21 cellular contexts compared by ENCODE assay signal in genomic region chr10:77842652-77843212, GRCh38.
"Had no signal": no experiment of that assay in that cellular context is flagged by ENCODE, and none has a peak within 500 bp of the region (broad histone marks: within the 10 kb centered on the region; RNA-seq: fewer than 3 reads in every experiment).

No MANE protein-coding gene starts in this region.

- H3K36me3 Mint-ChIP-seq: activated naive CD8-positive, alpha-beta T cell treated with anti-CD3 and anti-CD28 coated beads for 36 hours; naive thymus-derived CD4-positive, alpha-beta T cell had no signal

- H3K36me3 ChIP-seq: colonic mucosa had no signal

- H3K9me3 ChIP-seq: colonic mucosa, right atrium auricular region, suprapubic skin, upper lobe of right lung had no signal

- H3K27me3 ChIP-seq: colonic mucosa, foreskin keratinocyte, right atrium auricular region, suprapubic skin, upper lobe of right lung had no signal

- H3K9me3 Mint-ChIP-seq: activated CD4-positive, alpha-beta T cell treated with anti-CD3 and anti-CD28 coated beads, Interleukin-2, amount 10 ng/mL, durations not matched to agents 7 days and 5 days; activated naive CD8-positive, alpha-beta T cell treated with anti-CD3 and anti-CD28 coated beads for 36 hours; activated T-cell treated with anti-CD3 and anti-CD28 coated beads, Interleukin-2, amount 50 U/mL, for 72 hours; brain; WTC11 had no signal

- H3K4me3 ChIP-seq: colonic mucosa, right atrium auricular region, skin epidermis, suprapubic skin, upper lobe of right lung had no signal

- H3K4me3 Mint-ChIP-seq: activated CD4-positive, alpha-beta T cell treated with anti-CD3 and anti-CD28 coated beads, Interleukin-2, amount 10 ng/mL, durations not matched to agents 7 days and 5 days; activated naive CD8-positive, alpha-beta T cell treated with anti-CD3 and anti-CD28 coated beads for 36 hours; activated T-cell treated with anti-CD3 and anti-CD28 coated beads, Interleukin-2, amount 50 U/mL, for 72 hours; brain; naive thymus-derived CD4-positive, alpha-beta T cell; WTC11 had no signal

- H3K27ac ChIP-seq: foreskin keratinocyte, right atrium auricular region, skin epidermis, suprapubic skin, upper lobe of right lung had no signal

- H3K27me3 Mint-ChIP-seq: activated CD4-positive, alpha-beta T cell treated with anti-CD3 and anti-CD28 coated beads, Interleukin-2, amount 10 ng/mL, durations not matched to agents 7 days and 5 days; activated naive CD8-positive, alpha-beta T cell treated with anti-CD3 and anti-CD28 coated beads for 36 hours; naive thymus-derived CD4-positive, alpha-beta T cell had no signal

- ATAC-seq: foreskin keratinocyte; left lobe of liver; naive thymus-derived CD4-positive, alpha-beta T cell; stimulated activated naive CD8-positive, alpha-beta T cell treated with anti-CD3 and anti-CD28 coated beads, Interleukin-15, Interleukin-2, amounts not matched to agents 100 U/mL and 50 U/mL, for 24 hours; upper lobe of right lung; WTC11 had no signal

- H3K27ac Mint-ChIP-seq: activated CD4-positive, alpha-beta T cell treated with anti-CD3 and anti-CD28 coated beads, Interleukin-2, amount 10 ng/mL, durations not matched to agents 7 days and 5 days; activated naive CD8-positive, alpha-beta T cell treated with anti-CD3 and anti-CD28 coated beads for 36 hours; activated T-cell treated with anti-CD3 and anti-CD28 coated beads, Interleukin-2, amount 50 U/mL, for 72 hours; naive thymus-derived CD4-positive, alpha-beta T cell; WTC11 had no signal

- DNase-seq: activated CD4-positive, alpha-beta T cell treated with anti-CD3 and anti-CD28 coated beads, Interleukin-2, amount 10 ng/mL, durations not matched to agents 7 days and 5 days; activated CD8-positive, alpha-beta memory T cell treated with anti-CD3 and anti-CD28 coated beads, Interleukin-2, amount 50 U/mL, for 48 hours; activated naive CD8-positive, alpha-beta T cell treated with anti-CD3 and anti-CD28 coated beads for 36 hours; activated T-cell treated with anti-CD3 and anti-CD28 coated beads, Interleukin-2, amount 50 U/mL, for 72 hours; amygdala; central memory CD4-positive, alpha-beta T cell; colonic mucosa; effector CD4-positive, alpha-beta T cell; foreskin keratinocyte; head of caudate nucleus; naive thymus-derived CD4-positive, alpha-beta T cell; stimulated activated CD4-positive, alpha-beta T cell treated with anti-CD3 and anti-CD28 coated beads, Interleukin-4, amount 100 ng/mL, for 24 hours; stimulated activated CD8-positive, alpha-beta memory T cell treated with anti-CD3 and anti-CD28 coated beads, Interleukin-4, amount 100 ng/mL, for 48 hours; stimulated activated naive CD8-positive, alpha-beta T cell treated with anti-CD3 and anti-CD28 coated beads, Interleukin-15, Interleukin-2, amounts not matched to agents 100 U/mL and 50 U/mL, for 24 hours; upper lobe of right lung had no signal
